Comparison of ENCODE assay signal across 10 cellular contexts in genomic region chr13:51923983-51924539, GRCh38.
DNase-seq lines count a peak whose midpoint lies in the region; ATAC-seq, FAIRE-seq and TF ChIP-seq lines count a peak whose summit lies in the region.
"Had no signal": no experiment of that assay in that cellular context is flagged by ENCODE, and none has a peak within 500 bp of the region (broad histone marks: within the 10 kb centered on the region; RNA-seq: fewer than 3 reads in every experiment).

No MANE protein-coding gene starts in this region.

- FAIRE-seq in frontal cortex (lab: Jason Lieb, UNC): no peak

- DNase-seq in GM12864 (ENCODE audit: low read depth) (no peak), mesothelial cell of epicardium (ENCODE audit: low spot score in 2 of 2, unreplicated experiment in 2 of 2) (no peak), GF-D8 (lab: John Stamatoyannopoulos, UW) (no peak), frontal cortex (ENCODE audit: low spot score in 2 of 2) (no peak), NCI-H510A (lab: John Stamatoyannopoulos, UW) (no peak)
- peak; percentile 19 for DNase-seq in activated naive CD8-positive, alpha-beta T cell treated with anti-CD3 and anti-CD28 coated beads for 36 hours
- DNase-seq: effector memory CD4-positive, alpha-beta T cell; naive thymus-derived CD8-positive, alpha-beta T cell had no signal

- H3K9me3 Mint-ChIP-seq in activated naive CD8-positive, alpha-beta T cell treated with anti-CD3 and anti-CD28 coated beads for 36 hours: no peaks in the 10 kb centered on the region
- H3K9me3 Mint-ChIP-seq in mesothelial cell of epicardium: no peaks in the 10 kb centered on the region

- no peak overlapping the region for H3K27ac Mint-ChIP-seq in activated naive CD8-positive, alpha-beta T cell treated with anti-CD3 and anti-CD28 coated beads for 36 hours
- H3K27ac Mint-ChIP-seq in mesothelial cell of epicardium: no peak overlapping the region
- H3K27ac Mint-ChIP-seq: naive thymus-derived CD8-positive, alpha-beta T cell had no signal

- H3K27me3 Mint-ChIP-seq in activated naive CD8-positive, alpha-beta T cell treated with anti-CD3 and anti-CD28 coated beads for 36 hours: no peaks in the 10 kb centered on the region
- H3K27me3 Mint-ChIP-seq in mesothelial cell of epicardium (ENCODE audit: low read depth): no peaks in the 10 kb centered on the region

- H3K4me3 ChIP-seq in GM12864 (ENCODE audit: low read depth, low read length): no peak overlapping the region

- TF ChIP-seq CTCF in GM12864 (IDR thresholded peaks at IDR 0.05; ENCODE audit: low read depth, low read length, missing control alignments) (peak; percentile 6), mesothelial cell of epicardium (IDR thresholded peaks at IDR 0.05; ENCODE audit: unreplicated experiment) (peak; percentile 25)

- H3K4me3 Mint-ChIP-seq in activated naive CD8-positive, alpha-beta T cell treated with anti-CD3 and anti-CD28 coated beads for 36 hours: no peak overlapping the region
- no peak overlapping the region for H3K4me3 Mint-ChIP-seq in mesothelial cell of epicardium
- H3K4me3 Mint-ChIP-seq: naive thymus-derived CD8-positive, alpha-beta T cell had no signal

- H3K4me1 Mint-ChIP-seq in activated naive CD8-positive, alpha-beta T cell treated with anti-CD3 and anti-CD28 coated beads for 36 hours: peaks cover 15% of the 10 kb centered on the region
- H3K4me1 Mint-ChIP-seq in mesothelial cell of epicardium: no peaks in the 10 kb centered on the region

- H3K36me3 Mint-ChIP-seq in activated naive CD8-positive, alpha-beta T cell treated with anti-CD3 and anti-CD28 coated beads for 36 hours: no peaks in the 10 kb centered on the region
- H3K36me3 Mint-ChIP-seq in mesothelial cell of epicardium: peaks cover 9% of the 10 kb centered on the region
- H3K36me3 Mint-ChIP-seq: naive thymus-derived CD8-positive, alpha-beta T cell had no signal

- ATAC-seq in HG02884 (IDR thresholded peaks at IDR 0.05; ENCODE audit: unreplicated experiment): peak; percentile 49
- ATAC-seq in HG03460 (IDR thresholded peaks at IDR 0.05; ENCODE audit: unreplicated experiment): no peak
